8 cellular contexts compared by ENCODE assay signal in the genomic region with DNA sequence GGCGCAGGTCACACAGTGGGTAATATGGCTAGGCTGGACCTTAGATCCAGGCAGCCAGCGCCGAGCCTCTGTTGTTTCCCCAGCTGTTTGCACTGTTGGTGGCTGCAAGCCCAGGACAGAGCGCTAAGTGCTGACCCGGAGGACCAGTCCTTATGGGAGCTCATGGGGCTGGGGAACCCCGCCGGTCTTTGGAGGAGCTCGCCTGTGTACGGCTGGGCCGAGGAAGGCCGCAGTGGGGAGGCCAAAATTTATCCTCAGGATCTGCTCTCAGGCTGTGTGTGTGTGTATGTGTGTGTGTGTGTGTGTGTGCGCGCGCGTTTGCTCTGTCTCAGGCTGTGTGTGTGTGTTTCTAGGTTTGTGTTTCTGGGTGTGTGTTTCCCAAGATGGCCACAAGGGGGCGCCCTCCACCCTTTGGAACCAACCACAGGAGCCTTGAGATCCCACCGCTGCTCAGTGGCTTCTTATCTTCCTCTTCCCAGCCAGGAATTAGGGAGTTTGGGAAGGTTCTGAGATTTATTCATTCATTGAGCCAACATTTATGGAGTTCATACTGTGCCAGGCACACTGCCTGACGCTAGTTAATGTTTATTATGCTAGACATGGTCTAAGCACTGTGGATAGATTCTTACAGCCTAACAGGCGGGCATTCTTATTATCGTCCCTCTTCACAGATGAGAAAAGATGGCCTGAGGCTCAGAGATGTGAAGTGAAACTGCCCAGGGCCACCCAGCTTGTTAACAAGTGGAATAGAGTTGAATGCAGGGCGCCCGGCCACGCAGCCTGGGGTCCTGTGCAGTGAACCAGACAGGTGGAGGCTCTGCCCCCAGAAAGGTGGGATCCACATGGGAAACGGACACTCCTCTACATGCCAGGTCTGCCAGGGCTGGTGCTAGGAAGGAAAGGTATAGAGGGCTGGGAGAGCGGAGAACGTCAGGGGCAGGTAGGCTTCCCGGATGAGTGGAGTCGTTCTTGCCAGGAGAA. TPM values are rescaled to one million over a fixed set of nuclear protein-coding genes. Genes with fewer than 3 reads are reported as not detected.
DNase-seq lines count a peak whose midpoint lies in the region; ATAC-seq, FAIRE-seq and TF ChIP-seq lines count a peak whose summit lies in the region.

No MANE protein-coding gene starts in this region.

- H3K9me3 Mint-ChIP-seq in endothelial cell (ENCODE audit: unreplicated experiment): no peaks in the 10 kb centered on the region

- peaks cover 13% of the 10 kb centered on the region for H3K27me3 Mint-ChIP-seq in endothelial cell (ENCODE audit: unreplicated experiment)

- no peak overlapping the region for H3K27ac Mint-ChIP-seq in endothelial cell (ENCODE audit: unreplicated experiment)

- no peak overlapping the region for H3K4me3 Mint-ChIP-seq in endothelial cell (ENCODE audit: unreplicated experiment)

- no peak overlapping the region for H3K4me3 ChIP-seq in AG10803 (ENCODE audit: low read length)

- peaks cover 5% of the 10 kb centered on the region for H3K4me1 Mint-ChIP-seq in endothelial cell (ENCODE audit: unreplicated experiment)

- no peak for TF ChIP-seq POLR2A in H54 (IDR thresholded peaks at IDR 0.05; ENCODE audit: low read depth, low read length)

- FAIRE-seq in H54 (lab: Jason Lieb, UNC): peak; percentile 48

- ATAC-seq in HG03457 (IDR thresholded peaks at IDR 0.05; ENCODE audit: unreplicated experiment): no peak

- DNase-seq in AG10803 (ENCODE audit: low read depth) (peak; percentile 55), H54 (ENCODE audit: insufficient read length, low spot score) (no peak), NCI-H748 (lab: John Stamatoyannopoulos, UW; ENCODE audit: unreplicated experiment) (peak; percentile 72), endothelial cell (ENCODE audit: low spot score) (peak; percentile 81), mucosa of gallbladder (ENCODE audit: low spot score) (peak; percentile 56)
- peak; percentile 30 to 49 for DNase-seq in activated CD8-positive, alpha-beta memory T cell treated with anti-CD3 and anti-CD28 coated beads for 1 hour (ENCODE audit: extremely low read depth in 1 of 2, low read depth in 1 of 2)
- peak; percentile 31 to 40 for DNase-seq in stimulated activated CD8-positive, alpha-beta memory T cell treated with anti-CD3 and anti-CD28 coated beads, Interleukin-7, amount 100 ng/mL, for 4 hours (ENCODE audit: low read depth in 2 of 2)

- H3K36me3 Mint-ChIP-seq in endothelial cell (ENCODE audit: low read depth, unreplicated experiment): peaks cover 15% of the 10 kb centered on the region

- TF ChIP-seq CTCF in AG10803 (conservative IDR thresholded peaks at IDR 0.05; ENCODE audit: low read length) (peak; percentile 79), endothelial cell (IDR thresholded peaks at IDR 0.05; ENCODE audit: unreplicated experiment) (peak; percentile 89)

RNA-seq across cellular contexts. Expression of a gene that starts 13.0 kb away (rescaled TPM):
- total RNA-seq in endothelial cell (ENCODE audit: unreplicated experiment) (0.54 TPM), mucosa of gallbladder (not detected)

RNA-seq across cellular contexts. Expression of a gene that starts 14.6 kb away (rescaled TPM):
- total RNA-seq in endothelial cell (ENCODE audit: unreplicated experiment) (9.5 TPM), mucosa of gallbladder (24.1 TPM)

RNA-seq across cellular contexts. Expression of a gene that starts 31.0 kb away (rescaled TPM):
- total RNA-seq in endothelial cell (ENCODE audit: unreplicated experiment): not detected
- total RNA-seq in mucosa of gallbladder: not detected

RNA-seq across cellular contexts. Expression of a gene that starts 36.2 kb away (rescaled TPM):
- total RNA-seq in endothelial cell (ENCODE audit: unreplicated experiment): 86.0 TPM
- total RNA-seq in mucosa of gallbladder: 3.1 TPM
